Comparison of ENCODE assay signal across 10 cellular contexts in genomic region chr15:96338772-96339661, GRCh38. TPM values are rescaled to one million over a fixed set of nuclear protein-coding genes. Genes with fewer than 3 reads are reported as not detected.
DNase-seq lines count a peak whose midpoint lies in the region; ATAC-seq and TF ChIP-seq lines count a peak whose summit lies in the region.
"Had no signal": no experiment of that assay in that cellular context is flagged by ENCODE, and none has a peak within 500 bp of the region (broad histone marks: within the 10 kb centered on the region; RNA-seq: fewer than 3 reads in every experiment).

No MANE protein-coding gene starts in this region.

- no peak overlapping the region for H2BK15ac ChIP-seq in mesenchymal stem cell (ENCODE audit: low read depth, poor library complexity, severe bottlenecking)

- TF ChIP-seq CTCF in heart right ventricle (IDR thresholded peaks at IDR 0.05): no peak
- no peak for TF ChIP-seq CTCF in cardiac fibroblast (IDR thresholded peaks at IDR 0.05; ENCODE audit: low read depth, low read length)

- H3K36me3 ChIP-seq in heart right ventricle: peaks cover 0 to 31% (median 7%) of the 10 kb centered on the region in 9 donors
- H3K36me3 ChIP-seq in mesenchymal stem cell (ENCODE audit: control insufficient read depth in 1 of 2, insufficient read depth in 2 of 2, low read depth in 1 of 2, low read length in 2 of 2): peaks cover 38 to 77% of the 10 kb centered on the region in 2 experiments
- peaks cover 1% of the 10 kb centered on the region for H3K36me3 ChIP-seq in urinary bladder (ENCODE audit: insufficient read depth)

- no peak overlapping the region for H3K23ac ChIP-seq in mesenchymal stem cell (ENCODE audit: low read length in 2 of 2)

- H2BK120ac ChIP-seq in mesenchymal stem cell (ENCODE audit: low read depth, low read length): no peak overlapping the region

- DNase-seq in heart right ventricle (no peak), left cardiac atrium (no peak), cardiac fibroblast (ENCODE audit: low read depth in 2 of 2) (peak; percentile 50 to 58), mesenchymal stem cell (peak; percentile 53), NOMO-1 treated with DMSO at 0.1 percent for 48 hours (lab: John Stamatoyannopoulos, UW; ENCODE audit: unreplicated experiment) (no peak), iPS-NIHi7 (ENCODE audit: extremely low spot score) (no peak)
- DNase-seq: CD8-positive, alpha-beta memory T cell; stimulated activated CD4-positive, alpha-beta T cell treated with anti-CD3 and anti-CD28 coated beads, Interleukin-2, amount 100 ng/mL, for 24 hours had no signal

- no peak overlapping the region for H4K91ac ChIP-seq in mesenchymal stem cell (ENCODE audit: low read length)

- H3K4me2 ChIP-seq in mesenchymal stem cell (ENCODE audit: low read length, poor library complexity, severe bottlenecking): peak overlapping the region; percentile 83

- no peaks in the 10 kb centered on the region for H3K9me3 ChIP-seq in heart right ventricle
- no peaks in the 10 kb centered on the region for H3K9me3 ChIP-seq in mesenchymal stem cell (ENCODE audit: control insufficient read depth, low read length)

- H3K27ac ChIP-seq in heart right ventricle: peak overlapping the region; percentile 86 to 96 (median 92)
- H3K27ac ChIP-seq in mesenchymal stem cell (ENCODE audit: low read length, poor library complexity, severe bottlenecking): peak overlapping the region; percentile 96
- peak overlapping the region; percentile 71 for H3K27ac ChIP-seq in urinary bladder (ENCODE audit: low read depth)

- 7 to 14% methylated on average over 7 of the region's 7 CpGs for WGBS in heart right ventricle, 2 donors
- 0% methylated on average over 6 of the region's 7 CpGs for WGBS in mesenchymal stem cell
- 8% methylated on average over 7 of the region's 7 CpGs for WGBS in urinary bladder

- no peak overlapping the region for H3K14ac ChIP-seq in mesenchymal stem cell (ENCODE audit: low read length in 2 of 2)

- H3K4me1 ChIP-seq in heart right ventricle (peaks cover 0 to 44% (median 18%) of the 10 kb centered on the region in 9 donors), mesenchymal stem cell (ENCODE audit: control insufficient read depth, insufficient read depth, low read depth, low read length) (peaks cover 10% of the 10 kb centered on the region), urinary bladder (ENCODE audit: insufficient read depth) (no peaks in the 10 kb centered on the region)

- H3K79me1 ChIP-seq in mesenchymal stem cell (replicated peaks; ENCODE audit: low read length, poor library complexity, severe bottlenecking): no peaks in the 10 kb centered on the region

- H3K27me3 ChIP-seq in heart right ventricle (peaks cover 0 to 97% (median 26%) of the 10 kb centered on the region in 7 donors), mesenchymal stem cell (ENCODE audit: control insufficient read depth in 1 of 2, insufficient read depth in 1 of 2, low read length in 2 of 2) (no peaks in the 10 kb centered on the region)

- no peak for ATAC-seq in heart right ventricle
- ATAC-seq in left cardiac atrium: no peak
- no peak for ATAC-seq in GM21515 (IDR thresholded peaks at IDR 0.05; ENCODE audit: unreplicated experiment)

- intact Hi-C loops in heart right ventricle (cut with DNase I) (loop anchor here in 4 of 10 donors (10.0 kb wide), 5 partner anchors 284 to 1924 kb away; no protein-coding TSS in a partner anchor), left cardiac atrium (cut with DNase I) (no loop called here)

- no peak overlapping the region for H2BK12ac ChIP-seq in mesenchymal stem cell (ENCODE audit: low read length in 2 of 2)

- H3K9ac ChIP-seq in mesenchymal stem cell (ENCODE audit: low read length): peak overlapping the region; percentile 99

- H3K18ac ChIP-seq in mesenchymal stem cell (ENCODE audit: low read depth in 1 of 2, low read length in 2 of 2): no peak overlapping the region

- H4K8ac ChIP-seq in mesenchymal stem cell (ENCODE audit: low read length): no peak overlapping the region

- H2AK5ac ChIP-seq in mesenchymal stem cell (ENCODE audit: low read length, severe bottlenecking): no peak overlapping the region

- H3K4me3 ChIP-seq in heart right ventricle: peak overlapping the region; percentile 53 to 87 (median 76)
- peak overlapping the region; percentile 83 to 92 for H3K4me3 ChIP-seq in cardiac fibroblast (replicated peaks in 1 of 2; ENCODE audit: low read depth in 2 of 2, low read length in 2 of 2)
- H3K4me3 ChIP-seq in mesenchymal stem cell (ENCODE audit: insufficient read depth in 1 of 2, low read depth in 1 of 2, low read length in 2 of 2): peak overlapping the region; percentile 29 to 99
- H3K4me3 ChIP-seq in urinary bladder (ENCODE audit: low read depth, low read length): peak overlapping the region; percentile 61

- H2AFZ ChIP-seq in mesenchymal stem cell (ENCODE audit: low read depth, low read length): no peak overlapping the region

- H3K4ac ChIP-seq in mesenchymal stem cell (ENCODE audit: low read depth in 1 of 2, low read length in 2 of 2): no peak overlapping the region

- no peak overlapping the region for H2BK5ac ChIP-seq in mesenchymal stem cell (ENCODE audit: low read depth, low read length, poor library complexity, severe bottlenecking)

RNA-seq across cellular contexts. Expression of gene NR2F2, which starts 8.5 kb away (rescaled TPM):
- 10 to 100 TPM in 8 of 10 donors, 1 to 10 TPM in 2; 8.2 to 31.7 (median 14.3) TPM for total RNA-seq in heart right ventricle
- polyA plus RNA-seq in heart right ventricle: 10 to 100 TPM; 21.1 to 22.9 TPM
- 10 to 100 TPM; 41.2 to 43.5 TPM for total RNA-seq in left cardiac atrium
- 117 TPM for polyA plus RNA-seq in mesenchymal stem cell (2013, experiment 1 of 2)
- polyA plus RNA-seq in mesenchymal stem cell (2013, experiment 2 of 2): 115 TPM
- 28.0 TPM for total RNA-seq in urinary bladder
- polyA plus RNA-seq in urinary bladder: 66.2 TPM
- total RNA-seq: CD8-positive, alpha-beta memory T cell had no signal
- polyA plus RNA-seq: CD8-positive, alpha-beta memory T cell had no signal

Comparison
In these comparisons a context has a peak if more than half of its experiments do, and no peak if none do; other contexts are left out.
1. DNase-seq: peak in cardiac fibroblast (2 of 2) and mesenchymal stem cell (single experiment); none in heart right ventricle (0 of 2), left cardiac atrium (single experiment), NOMO-1 treated with DMSO at 0.1 percent for 48 hours (single experiment) and iPS-NIHi7 (single experiment).
2. Peak in every context shown above with its lines, with median percentiles within 50 percentile points of each other: H3K27ac ChIP-seq and H3K4me3 ChIP-seq.